16 cellular contexts compared by ENCODE assay signal in the genomic region with DNA sequence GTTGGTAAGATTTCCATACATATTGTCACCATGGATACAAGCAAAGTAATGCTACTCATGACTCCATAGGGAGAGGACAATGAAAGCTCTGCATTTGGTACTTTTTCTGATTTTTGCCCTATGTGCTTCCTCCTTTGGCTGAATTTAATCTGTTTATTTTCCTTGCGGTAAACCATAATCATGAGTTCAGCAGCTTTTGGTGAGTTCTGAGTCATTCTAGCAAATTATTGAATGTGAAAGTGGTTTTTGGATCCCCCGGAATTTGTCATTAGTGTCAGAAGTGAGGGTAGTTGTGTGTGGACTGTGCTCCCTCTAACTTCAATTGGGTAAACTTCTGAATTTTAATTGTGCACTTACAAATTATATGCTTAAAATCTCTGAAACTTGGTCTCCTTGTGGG.
DNase-seq lines count a peak whose midpoint lies in the region; ATAC-seq lines count a peak whose summit lies in the region.
"Had no signal": no experiment of that assay in that cellular context is flagged by ENCODE, and none has a peak within 500 bp of the region (broad histone marks: within the 10 kb centered on the region; RNA-seq: fewer than 3 reads in every experiment).

No MANE protein-coding gene starts in this region.

- DNase-seq in Daoy (ENCODE audit: low read depth) = peak; percentile 30
- peak; percentile 3 for DNase-seq in OCI-M1 (lab: John Stamatoyannopoulos, UW)
- no peak for DNase-seq in NCI-H146 treated with DMSO at 0.1 percent for 48 hours (lab: John Stamatoyannopoulos, UW; ENCODE audit: unreplicated experiment)
- DNase-seq in EL = no peak
- no peak for DNase-seq in activated CD8-positive, alpha-beta memory T cell treated with anti-CD3 and anti-CD28 coated beads for 24 hours
- DNase-seq in HCEC 1CT = no peak
- DNase-seq: activated CD4-positive, CD25-positive, alpha-beta regulatory T cell; activated naive CD4-positive, alpha-beta T cell; mesenchymal stem cell; NCI-H1694 treated with DMSO at 0.1 percent for 48 hours; posterior cingulate gyrus; SIG-M5; stimulated activated CD4-positive, alpha-beta T cell treated with anti-CD3 and anti-CD28 coated beads, Interleukin-4, amount 100 ng/mL, for 24 hours had no signal

- ATAC-seq in GM18867 (IDR thresholded peaks at IDR 0.05; ENCODE audit: unreplicated experiment) = peak; percentile 85
- ATAC-seq in HG02798 (IDR thresholded peaks at IDR 0.05; ENCODE audit: poor library complexity, unreplicated experiment) = peak; percentile 55
- ATAC-seq: GM23338 had no signal

Comparison
In these comparisons a context has a peak if more than half of its experiments do, and no peak if none do; other contexts are left out.
1. DNase-seq: peak in Daoy (single experiment) and OCI-M1 (single experiment); none in NCI-H146 treated with DMSO at 0.1 percent for 48 hours (single experiment), EL (single experiment), activated CD8-positive, alpha-beta memory T cell treated with anti-CD3 and anti-CD28 coated beads for 24 hours (single experiment) and HCEC 1CT (single experiment).